ENCODE assay signal across 8 cellular contexts in genomic region chr17:16215965-16216316, GRCh38.
A peak's percentile ranks its signal among the peaks of the same experiment; 100 is the strongest.
DNase-seq lines count a peak whose midpoint lies in the region; ATAC-seq and TF ChIP-seq lines count a peak whose summit lies in the region.

No MANE protein-coding gene starts in this region.

- no peaks in the 10 kb centered on the region for H3K9me3 ChIP-seq in MM.1S (replicated peaks; ENCODE audit: insufficient read depth, low read length)

- no peaks in the 10 kb centered on the region for H3K36me3 ChIP-seq in MM.1S (replicated peaks; ENCODE audit: insufficient read depth, low read length)

- peak overlapping the region; percentile 68 for H3K4me2 ChIP-seq in MM.1S (ENCODE audit: low read depth, low read length)

- peaks cover 3% of the 10 kb centered on the region for H3K4me1 ChIP-seq in MM.1S (ENCODE audit: low read length)

- H3K27me3 Mint-ChIP-seq in activated naive CD8-positive, alpha-beta T cell treated with anti-CD3 and anti-CD28 coated beads, Interleukin-2, amount 50 U/mL, for 24 hours, result no peaks in the 10 kb centered on the region

- H3K9me2 ChIP-seq in MM.1S (replicated peaks; ENCODE audit: insufficient read depth, low read length), result no peaks in the 10 kb centered on the region

- H4K20me1 ChIP-seq in MM.1S (ENCODE audit: insufficient read depth, low read length), result 0 out of 2 replicates have a peak, but pooled peaks cover 3% of the 10 kb centered on the region

- H3F3A ChIP-seq in MM.1S (ENCODE audit: insufficient read depth, low read length), result peaks cover 19% of the 10 kb centered on the region

- no peak for TF ChIP-seq CTCF in MM.1S (IDR thresholded peaks at IDR 0.05; ENCODE audit: low read length)
- no peak for TF ChIP-seq CTCF in retinal pigment epithelial cell (conservative IDR thresholded peaks at IDR 0.05; ENCODE audit: low read depth, low read length)

- H3K4me1 Mint-ChIP-seq in activated naive CD8-positive, alpha-beta T cell treated with anti-CD3 and anti-CD28 coated beads, Interleukin-2, amount 50 U/mL, for 24 hours, result peaks cover 43% of the 10 kb centered on the region

- H3K4me3 ChIP-seq in MM.1S (ENCODE audit: low read length) (peak overlapping the region; percentile 83), retinal pigment epithelial cell (ENCODE audit: low read length) (peak overlapping the region; percentile 87)

- peak; percentile 1 for ATAC-seq in activated naive CD8-positive, alpha-beta T cell treated with anti-CD3 and anti-CD28 coated beads, Interleukin-2, amount 50 U/mL, for 24 hours
- no peak for ATAC-seq in GM18858 (IDR thresholded peaks at IDR 0.05; ENCODE audit: unreplicated experiment)

- H3K79me2 ChIP-seq in MM.1S (ENCODE audit: low read length), result peaks cover 80% of the 10 kb centered on the region

- H3K27ac Mint-ChIP-seq in activated naive CD8-positive, alpha-beta T cell treated with anti-CD3 and anti-CD28 coated beads, Interleukin-2, amount 50 U/mL, for 24 hours, result peak overlapping the region; percentile 97

- H3K9ac ChIP-seq in MM.1S (ENCODE audit: low read length), result peak overlapping the region; percentile 93

- DNase-seq in NCI-H2029 (lab: John Stamatoyannopoulos, UW) (peak; percentile 24), NCI-H2029 treated with DMSO at 0.1 percent for 48 hours (lab: John Stamatoyannopoulos, UW) (no peak), MM.1S (peak; percentile 78), hepatic stellate cell (ENCODE audit: low spot score) (peak; percentile 18), retinal pigment epithelial cell (ENCODE audit: low read depth) (no peak), AG20443 (ENCODE audit: low spot score) (no peak)
- DNase-seq in activated naive CD8-positive, alpha-beta T cell treated with anti-CD3 and anti-CD28 coated beads, Interleukin-2, amount 50 U/mL, for 24 hours, result no peak

- peak overlapping the region; percentile 93 for H3K4me3 Mint-ChIP-seq in activated naive CD8-positive, alpha-beta T cell treated with anti-CD3 and anti-CD28 coated beads, Interleukin-2, amount 50 U/mL, for 24 hours

- H3K27ac ChIP-seq in MM.1S (ENCODE audit: low read length), result peak overlapping the region; percentile 92

- peak overlapping the region; percentile 95 for H2AFZ ChIP-seq in MM.1S (ENCODE audit: low read length)

- H3K27me3 ChIP-seq in MM.1S (replicated peaks; ENCODE audit: insufficient read depth, low read length), result no peaks in the 10 kb centered on the region

- peaks cover 3% of the 10 kb centered on the region for H3K36me3 Mint-ChIP-seq in activated naive CD8-positive, alpha-beta T cell treated with anti-CD3 and anti-CD28 coated beads, Interleukin-2, amount 50 U/mL, for 24 hours (ENCODE audit: low read depth)

- H3K9me3 Mint-ChIP-seq in activated naive CD8-positive, alpha-beta T cell treated with anti-CD3 and anti-CD28 coated beads, Interleukin-2, amount 50 U/mL, for 24 hours, result no peaks in the 10 kb centered on the region

Comparison
In these comparisons a context has a peak if more than half of its experiments do, and no peak if none do; other contexts are left out.
1. DNase-seq: peak in NCI-H2029 (single experiment), MM.1S (single experiment) and hepatic stellate cell (single experiment); none in NCI-H2029 treated with DMSO at 0.1 percent for 48 hours (single experiment), activated naive CD8-positive, alpha-beta T cell treated with anti-CD3 and anti-CD28 coated beads, Interleukin-2, amount 50 U/mL, for 24 hours (single experiment), retinal pigment epithelial cell (single experiment) and AG20443 (single experiment).